In the genomic region with DNA sequence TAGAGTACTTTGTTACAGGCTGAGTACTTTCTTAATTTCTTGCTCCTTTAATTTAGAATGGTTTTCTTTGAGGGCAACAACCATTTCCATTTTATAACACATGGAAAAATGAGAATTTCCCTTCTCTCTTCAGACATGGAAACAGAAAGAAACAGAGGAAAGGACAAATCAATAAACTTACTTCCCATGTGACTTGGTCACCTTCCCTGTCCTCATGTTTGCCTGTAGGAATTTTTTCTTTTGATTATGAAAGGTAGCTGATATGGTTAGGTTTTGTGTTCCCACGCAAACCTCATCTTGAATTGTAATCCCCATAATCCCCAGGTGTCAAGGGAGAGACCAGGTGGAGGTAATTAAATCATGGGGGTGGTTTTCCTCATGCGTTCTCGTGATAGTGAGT, we compare ENCODE assay signal across 1 cellular context.
TF ChIP-seq lines count a peak whose summit lies in the region.

No MANE protein-coding gene starts in this region.

TF ChIP-seq in liver, 16 proteins besides CTCF, POLR2A, EP300 and RAD21 (continued from another document):
- TF ChIP-seq, protein P1, sequence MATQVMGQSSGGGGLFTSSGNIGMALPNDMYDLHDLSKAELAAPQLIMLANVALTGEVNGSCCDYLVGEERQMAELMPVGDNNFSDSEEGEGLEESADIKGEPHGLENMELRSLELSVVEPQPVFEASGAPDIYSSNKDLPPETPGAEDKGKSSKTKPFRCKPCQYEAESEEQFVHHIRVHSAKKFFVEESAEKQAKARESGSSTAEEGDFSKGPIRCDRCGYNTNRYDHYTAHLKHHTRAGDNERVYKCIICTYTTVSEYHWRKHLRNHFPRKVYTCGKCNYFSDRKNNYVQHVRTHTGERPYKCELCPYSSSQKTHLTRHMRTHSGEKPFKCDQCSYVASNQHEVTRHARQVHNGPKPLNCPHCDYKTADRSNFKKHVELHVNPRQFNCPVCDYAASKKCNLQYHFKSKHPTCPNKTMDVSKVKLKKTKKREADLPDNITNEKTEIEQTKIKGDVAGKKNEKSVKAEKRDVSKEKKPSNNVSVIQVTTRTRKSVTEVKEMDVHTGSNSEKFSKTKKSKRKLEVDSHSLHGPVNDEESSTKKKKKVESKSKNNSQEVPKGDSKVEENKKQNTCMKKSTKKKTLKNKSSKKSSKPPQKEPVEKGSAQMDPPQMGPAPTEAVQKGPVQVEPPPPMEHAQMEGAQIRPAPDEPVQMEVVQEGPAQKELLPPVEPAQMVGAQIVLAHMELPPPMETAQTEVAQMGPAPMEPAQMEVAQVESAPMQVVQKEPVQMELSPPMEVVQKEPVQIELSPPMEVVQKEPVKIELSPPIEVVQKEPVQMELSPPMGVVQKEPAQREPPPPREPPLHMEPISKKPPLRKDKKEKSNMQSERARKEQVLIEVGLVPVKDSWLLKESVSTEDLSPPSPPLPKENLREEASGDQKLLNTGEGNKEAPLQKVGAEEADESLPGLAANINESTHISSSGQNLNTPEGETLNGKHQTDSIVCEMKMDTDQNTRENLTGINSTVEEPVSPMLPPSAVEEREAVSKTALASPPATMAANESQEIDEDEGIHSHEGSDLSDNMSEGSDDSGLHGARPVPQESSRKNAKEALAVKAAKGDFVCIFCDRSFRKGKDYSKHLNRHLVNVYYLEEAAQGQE (IDR thresholded peaks at IDR 0.05): no peak
- TF ChIP-seq EGR1 (IDR thresholded peaks at IDR 0.05; ENCODE audit: low read depth in 2 of 2): peak in 1 of 2 donors; percentile 15
- no peak for TF ChIP-seq HNF4A (conservative IDR thresholded peaks at IDR 0.05)
- TF ChIP-seq RXRA (IDR thresholded peaks at IDR 0.05): peak in 1 of 2 donors; percentile 32
- TF ChIP-seq FOXA1 (IDR thresholded peaks at IDR 0.05): no peak
- TF ChIP-seq, protein P2, sequence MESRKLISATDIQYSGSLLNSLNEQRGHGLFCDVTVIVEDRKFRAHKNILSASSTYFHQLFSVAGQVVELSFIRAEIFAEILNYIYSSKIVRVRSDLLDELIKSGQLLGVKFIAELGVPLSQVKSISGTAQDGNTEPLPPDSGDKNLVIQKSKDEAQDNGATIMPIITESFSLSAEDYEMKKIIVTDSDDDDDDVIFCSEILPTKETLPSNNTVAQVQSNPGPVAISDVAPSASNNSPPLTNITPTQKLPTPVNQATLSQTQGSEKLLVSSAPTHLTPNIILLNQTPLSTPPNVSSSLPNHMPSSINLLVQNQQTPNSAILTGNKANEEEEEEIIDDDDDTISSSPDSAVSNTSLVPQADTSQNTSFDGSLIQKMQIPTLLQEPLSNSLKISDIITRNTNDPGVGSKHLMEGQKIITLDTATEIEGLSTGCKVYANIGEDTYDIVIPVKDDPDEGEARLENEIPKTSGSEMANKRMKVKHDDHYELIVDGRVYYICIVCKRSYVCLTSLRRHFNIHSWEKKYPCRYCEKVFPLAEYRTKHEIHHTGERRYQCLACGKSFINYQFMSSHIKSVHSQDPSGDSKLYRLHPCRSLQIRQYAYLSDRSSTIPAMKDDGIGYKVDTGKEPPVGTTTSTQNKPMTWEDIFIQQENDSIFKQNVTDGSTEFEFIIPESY (IDR thresholded peaks at IDR 0.05): no peak
- no peak for TF ChIP-seq TAF1 (conservative IDR thresholded peaks at IDR 0.05)
- TF ChIP-seq, protein P3, sequence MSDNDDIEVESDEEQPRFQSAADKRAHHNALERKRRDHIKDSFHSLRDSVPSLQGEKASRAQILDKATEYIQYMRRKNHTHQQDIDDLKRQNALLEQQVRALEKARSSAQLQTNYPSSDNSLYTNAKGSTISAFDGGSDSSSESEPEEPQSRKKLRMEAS (IDR thresholded peaks at IDR 0.05): peak; percentile 36
TF ChIP-seq in liver: peak in this region for 5.
